ENCODE assay signal across 1 cellular context in the genomic region with DNA sequence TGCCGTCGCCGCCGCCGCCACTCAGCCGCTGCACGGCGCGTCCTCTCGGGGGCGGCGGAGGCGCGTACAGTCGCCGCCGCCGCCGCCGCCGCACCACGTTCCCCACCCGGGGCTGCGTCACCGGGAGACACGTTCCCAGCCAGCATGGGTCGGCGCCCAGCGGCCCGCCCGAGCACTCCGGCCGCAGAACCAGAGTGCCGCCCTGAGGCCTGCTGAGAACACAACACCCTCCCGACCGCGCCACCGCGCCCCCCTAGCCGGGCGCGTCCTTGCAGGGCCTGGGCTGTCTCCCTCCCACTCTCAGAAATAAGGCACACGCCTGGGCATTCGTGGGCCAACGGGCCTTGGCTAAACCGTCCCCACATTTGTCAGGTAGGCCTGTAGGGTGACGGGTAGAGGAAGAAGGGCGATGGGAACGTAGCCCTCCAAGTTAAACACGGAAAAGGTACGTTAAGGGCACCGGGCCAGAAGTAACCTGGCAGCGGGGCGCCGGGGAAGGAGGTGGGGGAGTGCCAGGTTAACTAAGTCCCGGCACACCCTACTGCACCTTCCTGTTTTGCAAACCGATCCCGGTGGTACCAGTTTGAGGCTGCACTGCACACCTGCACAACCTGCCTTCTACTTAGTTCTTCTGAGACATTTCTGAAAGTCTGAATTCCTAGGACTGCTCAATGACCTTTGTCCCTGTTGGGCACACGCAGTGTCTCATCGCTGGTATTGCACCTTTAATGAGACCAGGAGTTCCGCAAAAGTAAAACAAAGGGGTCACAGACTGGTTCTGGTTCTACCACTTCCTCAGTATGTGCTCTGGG.
TF ChIP-seq lines count a peak whose summit lies in the region.

A gene (minus strand): TSS at position 68 of the 812 bp plus-strand sequence. CDS start 520 bp downstream, outside the sequence.

TF ChIP-seq in SK-N-SH, 30 proteins besides CTCF, POLR2A, EP300 and RAD21 (continued from another document):
- TF ChIP-seq, protein P1, sequence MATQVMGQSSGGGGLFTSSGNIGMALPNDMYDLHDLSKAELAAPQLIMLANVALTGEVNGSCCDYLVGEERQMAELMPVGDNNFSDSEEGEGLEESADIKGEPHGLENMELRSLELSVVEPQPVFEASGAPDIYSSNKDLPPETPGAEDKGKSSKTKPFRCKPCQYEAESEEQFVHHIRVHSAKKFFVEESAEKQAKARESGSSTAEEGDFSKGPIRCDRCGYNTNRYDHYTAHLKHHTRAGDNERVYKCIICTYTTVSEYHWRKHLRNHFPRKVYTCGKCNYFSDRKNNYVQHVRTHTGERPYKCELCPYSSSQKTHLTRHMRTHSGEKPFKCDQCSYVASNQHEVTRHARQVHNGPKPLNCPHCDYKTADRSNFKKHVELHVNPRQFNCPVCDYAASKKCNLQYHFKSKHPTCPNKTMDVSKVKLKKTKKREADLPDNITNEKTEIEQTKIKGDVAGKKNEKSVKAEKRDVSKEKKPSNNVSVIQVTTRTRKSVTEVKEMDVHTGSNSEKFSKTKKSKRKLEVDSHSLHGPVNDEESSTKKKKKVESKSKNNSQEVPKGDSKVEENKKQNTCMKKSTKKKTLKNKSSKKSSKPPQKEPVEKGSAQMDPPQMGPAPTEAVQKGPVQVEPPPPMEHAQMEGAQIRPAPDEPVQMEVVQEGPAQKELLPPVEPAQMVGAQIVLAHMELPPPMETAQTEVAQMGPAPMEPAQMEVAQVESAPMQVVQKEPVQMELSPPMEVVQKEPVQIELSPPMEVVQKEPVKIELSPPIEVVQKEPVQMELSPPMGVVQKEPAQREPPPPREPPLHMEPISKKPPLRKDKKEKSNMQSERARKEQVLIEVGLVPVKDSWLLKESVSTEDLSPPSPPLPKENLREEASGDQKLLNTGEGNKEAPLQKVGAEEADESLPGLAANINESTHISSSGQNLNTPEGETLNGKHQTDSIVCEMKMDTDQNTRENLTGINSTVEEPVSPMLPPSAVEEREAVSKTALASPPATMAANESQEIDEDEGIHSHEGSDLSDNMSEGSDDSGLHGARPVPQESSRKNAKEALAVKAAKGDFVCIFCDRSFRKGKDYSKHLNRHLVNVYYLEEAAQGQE (IDR thresholded peaks at IDR 0.05; ENCODE audit: low read depth, low read length), result no peak
- TF ChIP-seq RCOR1 (IDR thresholded peaks at IDR 0.05; ENCODE audit: low read length) (peak; percentile 61), MEF2A (IDR thresholded peaks at IDR 0.05; ENCODE audit: borderline replicate concordance, low read depth) (no peak), NRF1 (IDR thresholded peaks at IDR 0.05; ENCODE audit: low read depth, low read length) (no peak), TAF1 (IDR thresholded peaks at IDR 0.05; ENCODE audit: borderline replicate concordance, low read depth, low read length) (peak; percentile 65; the same call in 1 of the 2 replicates), GATA2 (CRISPR knock-in tag; IDR thresholded peaks at IDR 0.05) (no peak)
- TF ChIP-seq, protein P2, sequence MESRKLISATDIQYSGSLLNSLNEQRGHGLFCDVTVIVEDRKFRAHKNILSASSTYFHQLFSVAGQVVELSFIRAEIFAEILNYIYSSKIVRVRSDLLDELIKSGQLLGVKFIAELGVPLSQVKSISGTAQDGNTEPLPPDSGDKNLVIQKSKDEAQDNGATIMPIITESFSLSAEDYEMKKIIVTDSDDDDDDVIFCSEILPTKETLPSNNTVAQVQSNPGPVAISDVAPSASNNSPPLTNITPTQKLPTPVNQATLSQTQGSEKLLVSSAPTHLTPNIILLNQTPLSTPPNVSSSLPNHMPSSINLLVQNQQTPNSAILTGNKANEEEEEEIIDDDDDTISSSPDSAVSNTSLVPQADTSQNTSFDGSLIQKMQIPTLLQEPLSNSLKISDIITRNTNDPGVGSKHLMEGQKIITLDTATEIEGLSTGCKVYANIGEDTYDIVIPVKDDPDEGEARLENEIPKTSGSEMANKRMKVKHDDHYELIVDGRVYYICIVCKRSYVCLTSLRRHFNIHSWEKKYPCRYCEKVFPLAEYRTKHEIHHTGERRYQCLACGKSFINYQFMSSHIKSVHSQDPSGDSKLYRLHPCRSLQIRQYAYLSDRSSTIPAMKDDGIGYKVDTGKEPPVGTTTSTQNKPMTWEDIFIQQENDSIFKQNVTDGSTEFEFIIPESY (IDR thresholded peaks at IDR 0.05; ENCODE audit: borderline replicate concordance, low read depth), result no peak
